ENCODE assay signal across 8 cellular contexts in genomic region chr10:95266674-95267095, GRCh38. TPM values are rescaled to one million over a fixed set of nuclear protein-coding genes. Genes with fewer than 3 reads are reported as not detected.
DNase-seq lines count a peak whose midpoint lies in the region; ATAC-seq, FAIRE-seq and TF ChIP-seq lines count a peak whose summit lies in the region.

No MANE protein-coding gene starts in this region.

- in situ Hi-C loops in G401 (cut with HindIII; ENCODE audit: low sequenced_read_pairs) = no loop called here

- FAIRE-seq in bronchial epithelial cell (lab: Jason Lieb, UNC) = no peak

- H3K4me1 ChIP-seq in lung (ENCODE audit: control insufficient read depth in 2 of 2, insufficient read depth in 2 of 2, low read length in 2 of 2) = peaks cover 19 to 21% of the 10 kb centered on the region in 2 donors

- no peak for TF ChIP-seq CTCF in bronchial epithelial cell (IDR thresholded peaks at IDR 0.05; ENCODE audit: insufficient read depth, low read length, severe bottlenecking)
- no peak for TF ChIP-seq CTCF in lung (IDR thresholded peaks at IDR 0.05; ENCODE audit: control extremely low read depth, extremely low read depth)

- no peaks in the 10 kb centered on the region for H3K9me3 ChIP-seq in lung (ENCODE audit: control insufficient read depth in 2 of 2, insufficient read depth in 1 of 2, low read length in 1 of 2)

- no peak overlapping the region for H3K4me3 ChIP-seq in bronchial epithelial cell (ENCODE audit: low read depth, low read length)
- H3K4me3 ChIP-seq in lung = no peak overlapping the region

- DNase-seq in NAMALWA (ENCODE audit: low spot score) (peak; percentile 75), bronchial epithelial cell (ENCODE audit: low read depth) (peak; percentile 100), lung (ENCODE audit: low spot score) (no peak), G401 (ENCODE audit: low spot score) (no peak), midbrain (lab: John Stamatoyannopoulos, UW) (no peak)
- no peak for DNase-seq in activated T-cell treated with anti-CD3 and anti-CD28 coated beads, Interleukin-2, amount 50 U/mL, for 48 hours

- peak overlapping the region; percentile 77 to 85 for H3K27ac ChIP-seq in lung (ENCODE audit: low read depth in 1 of 2, low read length in 1 of 2)

- peaks cover 18% of the 10 kb centered on the region for H3K36me3 ChIP-seq in bronchial epithelial cell (ENCODE audit: control insufficient read depth, insufficient read depth, low read length)
- peaks cover 16 to 17% of the 10 kb centered on the region in 2 donors for H3K36me3 ChIP-seq in lung (ENCODE audit: control insufficient read depth in 2 of 2, insufficient read depth in 2 of 2, low read length in 2 of 2)

- WGBS in lung, 2 donors = 43 to 74% methylated on average over 1 of the region's 1 CpG

- peak; percentile 87 for ATAC-seq in GM18502 (IDR thresholded peaks at IDR 0.05; ENCODE audit: poor library complexity, unreplicated experiment)
- peak; percentile 89 for ATAC-seq in HG02588 (IDR thresholded peaks at IDR 0.05; ENCODE audit: unreplicated experiment)
- ATAC-seq in lung (ENCODE audit: insufficient read depth, low FRiP score) = peak; percentile 66

- H3K27me3 ChIP-seq in bronchial epithelial cell (ENCODE audit: control insufficient read depth, insufficient read depth, low read length) (no peaks in the 10 kb centered on the region), lung (ENCODE audit: control insufficient read depth, insufficient read depth) (no peaks in the 10 kb centered on the region)

RNA-seq across cellular contexts. Expression of gene PDLIM1, which starts 24.1 kb away (rescaled TPM):
- 19.2 and 20.2 TPM in 2 replicates for total RNA-seq in bronchial epithelial cell
- 100 to 1,000 TPM in 1 of 2 donors, 10 to 100 TPM in 1; 61.4 to 243 TPM for total RNA-seq in lung
- polyA plus RNA-seq in lung = 100 to 1,000 TPM; 156 to 200 TPM
- total RNA-seq in G401 (2014; rRNA removed; shearing (Covaris generic)) = not detected in 2 replicates

Comparison
In these comparisons a context has a peak if more than half of its experiments do, and no peak if none do; other contexts are left out.
1. DNase-seq: peak in NAMALWA (single experiment) and bronchial epithelial cell (single experiment); none in lung (single experiment), activated T-cell treated with anti-CD3 and anti-CD28 coated beads, Interleukin-2, amount 50 U/mL, for 48 hours (0 of 2), G401 (single experiment) and midbrain (single experiment).
2. RNA of gene PDLIM1, which starts 24.1 kb away (total RNA-seq): 61.4 to 243 TPM in lung and 19.2 to 20.2 TPM in bronchial epithelial cell; not detected in G401; every median in the first group is over 10 times any median in the second.
3. Peak in every context shown above with its lines, with median percentiles within 50 percentile points of each other: ATAC-seq.